In genomic region chr16:77191259-77191969, GRCh38 we compare ENCODE assay signal across 1 cellular context.
TF ChIP-seq lines count a peak whose summit lies in the region.

No MANE protein-coding gene starts in this region.

TF ChIP-seq in GM12878, 131 proteins besides CTCF, POLR2A, EP300 and RAD21:
- TF ChIP-seq, protein P1, sequence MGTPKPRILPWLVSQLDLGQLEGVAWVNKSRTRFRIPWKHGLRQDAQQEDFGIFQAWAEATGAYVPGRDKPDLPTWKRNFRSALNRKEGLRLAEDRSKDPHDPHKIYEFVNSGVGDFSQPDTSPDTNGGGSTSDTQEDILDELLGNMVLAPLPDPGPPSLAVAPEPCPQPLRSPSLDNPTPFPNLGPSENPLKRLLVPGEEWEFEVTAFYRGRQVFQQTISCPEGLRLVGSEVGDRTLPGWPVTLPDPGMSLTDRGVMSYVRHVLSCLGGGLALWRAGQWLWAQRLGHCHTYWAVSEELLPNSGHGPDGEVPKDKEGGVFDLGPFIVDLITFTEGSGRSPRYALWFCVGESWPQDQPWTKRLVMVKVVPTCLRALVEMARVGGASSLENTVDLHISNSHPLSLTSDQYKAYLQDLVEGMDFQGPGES (IDR thresholded peaks at IDR 0.05): no peak
- peak; percentile 59; the same call in 1 of the 2 replicates for TF ChIP-seq NR2F1 (conservative IDR thresholded peaks at IDR 0.05)
- TF ChIP-seq, protein P2, sequence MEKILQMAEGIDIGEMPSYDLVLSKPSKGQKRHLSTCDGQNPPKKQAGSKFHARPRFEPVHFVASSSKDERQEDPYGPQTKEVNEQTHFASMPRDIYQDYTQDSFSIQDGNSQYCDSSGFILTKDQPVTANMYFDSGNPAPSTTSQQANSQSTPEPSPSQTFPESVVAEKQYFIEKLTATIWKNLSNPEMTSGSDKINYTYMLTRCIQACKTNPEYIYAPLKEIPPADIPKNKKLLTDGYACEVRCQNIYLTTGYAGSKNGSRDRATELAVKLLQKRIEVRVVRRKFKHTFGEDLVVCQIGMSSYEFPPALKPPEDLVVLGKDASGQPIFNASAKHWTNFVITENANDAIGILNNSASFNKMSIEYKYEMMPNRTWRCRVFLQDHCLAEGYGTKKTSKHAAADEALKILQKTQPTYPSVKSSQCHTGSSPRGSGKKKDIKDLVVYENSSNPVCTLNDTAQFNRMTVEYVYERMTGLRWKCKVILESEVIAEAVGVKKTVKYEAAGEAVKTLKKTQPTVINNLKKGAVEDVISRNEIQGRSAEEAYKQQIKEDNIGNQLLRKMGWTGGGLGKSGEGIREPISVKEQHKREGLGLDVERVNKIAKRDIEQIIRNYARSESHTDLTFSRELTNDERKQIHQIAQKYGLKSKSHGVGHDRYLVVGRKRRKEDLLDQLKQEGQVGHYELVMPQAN (conservative IDR thresholded peaks at IDR 0.05): peak; percentile 63; the same call in 1 of the 2 replicates
- TF ChIP-seq CREM (IDR thresholded peaks at IDR 0.05; ENCODE audit: low read depth): peak; percentile 8; the same call in 1 of the 2 replicates
- no peak for TF ChIP-seq HDAC2 (IDR thresholded peaks at IDR 0.05)
- TF ChIP-seq POLR2AphosphoS2 (IDR thresholded peaks at IDR 0.05; ENCODE audit: low read depth, low read length): no peak
- TF ChIP-seq RAD51 (IDR thresholded peaks at IDR 0.05): 0 out of 2 replicates have a peak, but pooled peaks have one; percentile 15
- no peak for TF ChIP-seq POU2F2 (IDR thresholded peaks at IDR 0.05; ENCODE audit: borderline replicate concordance, low read depth, low read length)
- no peak for TF ChIP-seq BCL11A (IDR thresholded peaks at IDR 0.05; ENCODE audit: low read depth, low read length)
- no peak for TF ChIP-seq TCF7 (IDR thresholded peaks at IDR 0.05; ENCODE audit: borderline replicate concordance)
- TF ChIP-seq YBX1 (IDR thresholded peaks at IDR 0.05): no peak
- TF ChIP-seq TCF12 (IDR thresholded peaks at IDR 0.05; ENCODE audit: low read depth, low read length): no peak
- TF ChIP-seq SMAD5 (IDR thresholded peaks at IDR 0.05; ENCODE audit: low read depth): 0 out of 2 replicates have a peak, but pooled peaks have one; percentile 21
- no peak for TF ChIP-seq FOXM1 (IDR thresholded peaks at IDR 0.05; ENCODE audit: low read depth, low read length)
- no peak for TF ChIP-seq KDM1A (IDR thresholded peaks at IDR 0.05; ENCODE audit: borderline replicate concordance)
- no peak for TF ChIP-seq RBBP5 (conservative IDR thresholded peaks at IDR 0.05)
- no peak for TF ChIP-seq RCOR1 (conservative IDR thresholded peaks at IDR 0.05; ENCODE audit: low read depth, low read length)
- no peak for TF ChIP-seq MTA2 (IDR thresholded peaks at IDR 0.05; ENCODE audit: low read depth)
- no peak for TF ChIP-seq ZNF687 (IDR thresholded peaks at IDR 0.05)
- peak; percentile 42; the same call in 1 of the 2 replicates for TF ChIP-seq NFIC (IDR thresholded peaks at IDR 0.05; ENCODE audit: low read depth, low read length)
- no peak for TF ChIP-seq BCL3 (IDR thresholded peaks at IDR 0.05; ENCODE audit: borderline replicate concordance, insufficient read depth, low read depth, low read length, poor library complexity, severe bottlenecking)
- peak; percentile 56 for TF ChIP-seq NR2C1 (IDR thresholded peaks at IDR 0.05)
- TF ChIP-seq ZNF24 (IDR thresholded peaks at IDR 0.05): no peak
- no peak for TF ChIP-seq TCF3 (IDR thresholded peaks at IDR 0.05; ENCODE audit: borderline replicate concordance, insufficient read depth, low read depth, low read length)
- TF ChIP-seq SREBF2 (IDR thresholded peaks at IDR 0.05; ENCODE audit: low read length): no peak
- TF ChIP-seq, protein P3, sequence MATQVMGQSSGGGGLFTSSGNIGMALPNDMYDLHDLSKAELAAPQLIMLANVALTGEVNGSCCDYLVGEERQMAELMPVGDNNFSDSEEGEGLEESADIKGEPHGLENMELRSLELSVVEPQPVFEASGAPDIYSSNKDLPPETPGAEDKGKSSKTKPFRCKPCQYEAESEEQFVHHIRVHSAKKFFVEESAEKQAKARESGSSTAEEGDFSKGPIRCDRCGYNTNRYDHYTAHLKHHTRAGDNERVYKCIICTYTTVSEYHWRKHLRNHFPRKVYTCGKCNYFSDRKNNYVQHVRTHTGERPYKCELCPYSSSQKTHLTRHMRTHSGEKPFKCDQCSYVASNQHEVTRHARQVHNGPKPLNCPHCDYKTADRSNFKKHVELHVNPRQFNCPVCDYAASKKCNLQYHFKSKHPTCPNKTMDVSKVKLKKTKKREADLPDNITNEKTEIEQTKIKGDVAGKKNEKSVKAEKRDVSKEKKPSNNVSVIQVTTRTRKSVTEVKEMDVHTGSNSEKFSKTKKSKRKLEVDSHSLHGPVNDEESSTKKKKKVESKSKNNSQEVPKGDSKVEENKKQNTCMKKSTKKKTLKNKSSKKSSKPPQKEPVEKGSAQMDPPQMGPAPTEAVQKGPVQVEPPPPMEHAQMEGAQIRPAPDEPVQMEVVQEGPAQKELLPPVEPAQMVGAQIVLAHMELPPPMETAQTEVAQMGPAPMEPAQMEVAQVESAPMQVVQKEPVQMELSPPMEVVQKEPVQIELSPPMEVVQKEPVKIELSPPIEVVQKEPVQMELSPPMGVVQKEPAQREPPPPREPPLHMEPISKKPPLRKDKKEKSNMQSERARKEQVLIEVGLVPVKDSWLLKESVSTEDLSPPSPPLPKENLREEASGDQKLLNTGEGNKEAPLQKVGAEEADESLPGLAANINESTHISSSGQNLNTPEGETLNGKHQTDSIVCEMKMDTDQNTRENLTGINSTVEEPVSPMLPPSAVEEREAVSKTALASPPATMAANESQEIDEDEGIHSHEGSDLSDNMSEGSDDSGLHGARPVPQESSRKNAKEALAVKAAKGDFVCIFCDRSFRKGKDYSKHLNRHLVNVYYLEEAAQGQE (IDR thresholded peaks at IDR 0.05; ENCODE audit: low read depth, low read length): 0 out of 2 replicates have a peak, but pooled peaks have one; percentile 4
- no peak for TF ChIP-seq ESRRA (IDR thresholded peaks at IDR 0.05; ENCODE audit: low read length)
- no peak for TF ChIP-seq YY1 (IDR thresholded peaks at IDR 0.05; ENCODE audit: low read depth, low read length)
- no peak for TF ChIP-seq PAX8 (IDR thresholded peaks at IDR 0.05)
- no peak for TF ChIP-seq SMAD1 (IDR thresholded peaks at IDR 0.05; ENCODE audit: low read depth, partially characterized antibody)
- TF ChIP-seq HDAC6 (IDR thresholded peaks at IDR 0.05; ENCODE audit: unreplicated experiment): no peak
- no peak; the same call in 1 of the 2 replicates for TF ChIP-seq NBN (IDR thresholded peaks at IDR 0.05)
- no peak for TF ChIP-seq IRF5 (IDR thresholded peaks at IDR 0.05; ENCODE audit: borderline replicate concordance)
- peak; percentile 12; the same call in 1 of the 2 replicates for TF ChIP-seq POLR2AphosphoS5 (IDR thresholded peaks at IDR 0.05; ENCODE audit: low read length)
- TF ChIP-seq FOXK2 (IDR thresholded peaks at IDR 0.05): no peak
- TF ChIP-seq RELA (IDR thresholded peaks at IDR 0.05; ENCODE audit: borderline replicate concordance, partially characterized antibody): no peak
- no peak for TF ChIP-seq CHD1 (IDR thresholded peaks at IDR 0.05; ENCODE audit: low read depth, low read length)
- TF ChIP-seq MXI1 (IDR thresholded peaks at IDR 0.05; ENCODE audit: low read depth, low read length): no peak
- 0 out of 2 replicates have a peak, but pooled peaks have one; percentile 12 for TF ChIP-seq RELB (IDR thresholded peaks at IDR 0.05; ENCODE audit: low read depth)
- no peak for TF ChIP-seq EGR1 (IDR thresholded peaks at IDR 0.05; ENCODE audit: borderline replicate concordance in 1 of 2, low read depth in 2 of 2, low read length in 2 of 2)
- no peak for TF ChIP-seq CBX5 (IDR thresholded peaks at IDR 0.05; ENCODE audit: low read depth)
- TF ChIP-seq GATAD2B (conservative IDR thresholded peaks at IDR 0.05; ENCODE audit: low read depth): no peak
- peak; percentile 26; the same call in 1 of the 2 replicates for TF ChIP-seq SIN3A (IDR thresholded peaks at IDR 0.05; ENCODE audit: low read depth, low read length)
